ENCODE assay signal across 7 cellular contexts in genomic region chrX:135522132-135522530, GRCh38. TPM values are rescaled to one million over a fixed set of nuclear protein-coding genes. Genes with fewer than 3 reads are reported as not detected.
DNase-seq lines count a peak whose midpoint lies in the region; ATAC-seq, FAIRE-seq and TF ChIP-seq lines count a peak whose summit lies in the region.

No MANE protein-coding gene starts in this region.

- H3K4me1 ChIP-seq in smooth muscle cell (ENCODE audit: low read depth), result no peaks in the 10 kb centered on the region

- peak overlapping the region; percentile 48 for H3K4me3 ChIP-seq in HFF-Myc (replicated peaks; ENCODE audit: low read depth, low read length)
- peak overlapping the region; percentile 49 for H3K4me3 ChIP-seq in WERI-Rb-1 (ENCODE audit: low read depth, low read length)
- H3K4me3 ChIP-seq in smooth muscle cell, result peak overlapping the region; percentile 69

- H2AFZ ChIP-seq in smooth muscle cell (ENCODE audit: low read depth), result peak overlapping the region; percentile 90

- WGBS in smooth muscle cell (ENCODE audit: low lambda C conversion rate), result 31% methylated on average over 9 of the region's 9 CpGs

- ATAC-seq in GM21786 (IDR thresholded peaks at IDR 0.05; ENCODE audit: unreplicated experiment), result no peak

- H3F3A ChIP-seq in smooth muscle cell (ENCODE audit: low read depth), result no peaks in the 10 kb centered on the region

- TF ChIP-seq CTCF in HFF-Myc (IDR thresholded peaks at IDR 0.05; ENCODE audit: low read depth, low read length, missing control alignments), result no peak
- no peak for TF ChIP-seq CTCF in WERI-Rb-1 (IDR thresholded peaks at IDR 0.05; ENCODE audit: low read depth, low read length)
- no peak for TF ChIP-seq CTCF in smooth muscle cell (IDR thresholded peaks at IDR 0.05; ENCODE audit: borderline replicate concordance, insufficient read depth, poor library complexity, severe bottlenecking)

- H3K9me3 ChIP-seq in WERI-Rb-1 (ENCODE audit: severe bottlenecking), result no peaks in the 10 kb centered on the region
- H3K9me3 ChIP-seq in smooth muscle cell (replicated peaks; ENCODE audit: low read depth), result no peaks in the 10 kb centered on the region

- H3K27ac ChIP-seq in WERI-Rb-1, result peak overlapping the region; percentile 63
- peak overlapping the region; percentile 97 for H3K27ac ChIP-seq in smooth muscle cell (ENCODE audit: low read depth)

- H3K9ac ChIP-seq in smooth muscle cell (ENCODE audit: low read depth), result peak overlapping the region; percentile 89

- DNase-seq in HFF-Myc (ENCODE audit: extremely low read depth, low read depth) (no peak), WERI-Rb-1 (no peak), glomerular endothelial cell (ENCODE audit: extremely low read depth, low read depth, low spot score) (peak; percentile 20), smooth muscle cell (lab: John Stamatoyannopoulos, UW; ENCODE audit: unreplicated experiment) (no peak), cerebellar cortex (ENCODE audit: low spot score) (no peak), GM19239 (ENCODE audit: insufficient read length, low spot score) (no peak)

- peak overlapping the region; percentile 80 for H3K4me2 ChIP-seq in smooth muscle cell

- no peak for FAIRE-seq in GM19239 (lab: Jason Lieb, UNC)

- no peaks in the 10 kb centered on the region for H3K79me2 ChIP-seq in smooth muscle cell (ENCODE audit: low read depth)

- H3K36me3 ChIP-seq in WERI-Rb-1, result no peaks in the 10 kb centered on the region
- H3K36me3 ChIP-seq in smooth muscle cell (ENCODE audit: low read depth), result no peaks in the 10 kb centered on the region

- H3K27me3 ChIP-seq in WERI-Rb-1 (ENCODE audit: insufficient read depth, low read depth, severe bottlenecking) (peaks cover 3% of the 10 kb centered on the region), smooth muscle cell (ENCODE audit: low read depth) (no peaks in the 10 kb centered on the region)

- peaks cover 10% of the 10 kb centered on the region for H4K20me1 ChIP-seq in smooth muscle cell (ENCODE audit: low read depth)

RNA-seq across cellular contexts. Expression of gene INTS6L, which starts 1.7 kb away (rescaled TPM):
- total RNA-seq in glomerular endothelial cell (2.2 and 5.7 TPM in 2 replicates), smooth muscle cell (19.6 and 20.5 TPM in 2 replicates)
- 4.9 and 7.7 TPM in 2 replicates for polyA plus RNA-seq in smooth muscle cell
